Comparison of ENCODE assay signal across 2 cellular contexts in the genomic region with DNA sequence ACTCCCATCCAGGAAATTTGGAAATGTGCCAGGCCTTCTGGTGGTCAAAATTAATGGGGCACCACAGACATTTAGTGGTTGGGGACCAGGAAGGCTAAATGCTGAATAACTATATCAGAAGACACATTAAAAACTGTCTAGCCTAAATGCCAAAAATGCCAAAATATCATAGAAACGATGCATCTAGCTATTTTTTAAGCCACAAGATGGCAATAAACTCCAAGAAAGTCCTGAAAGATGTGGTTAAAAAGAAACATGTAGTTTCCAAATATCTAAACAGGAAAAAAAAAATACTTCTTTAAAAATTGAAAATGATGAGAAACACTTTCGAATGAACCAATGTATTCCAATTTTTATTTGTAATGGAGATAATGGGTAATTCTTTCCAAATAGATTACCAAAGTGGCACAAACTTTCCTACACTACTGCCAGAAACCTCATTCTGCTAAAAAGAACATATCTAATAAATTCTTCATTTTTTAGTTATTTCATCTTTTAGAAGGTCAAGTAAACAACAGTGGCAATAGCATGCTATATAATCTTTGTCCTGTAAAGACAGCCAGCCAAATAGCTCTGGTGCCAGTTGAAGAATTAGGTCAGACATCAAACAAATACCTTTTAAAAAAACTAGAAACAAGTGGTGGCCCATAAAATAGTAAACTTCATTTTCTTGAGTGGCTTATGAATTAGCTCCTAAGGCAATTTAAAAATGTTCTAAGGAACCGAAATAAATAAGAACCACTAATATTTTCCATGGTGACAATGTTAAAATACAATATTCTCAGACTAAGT.
TF ChIP-seq lines count a peak whose summit lies in the region.

No MANE protein-coding gene starts in this region.

TF ChIP-seq in SK-N-SH, 30 proteins besides CTCF, POLR2A, EP300 and RAD21:
- TF ChIP-seq, protein P1, sequence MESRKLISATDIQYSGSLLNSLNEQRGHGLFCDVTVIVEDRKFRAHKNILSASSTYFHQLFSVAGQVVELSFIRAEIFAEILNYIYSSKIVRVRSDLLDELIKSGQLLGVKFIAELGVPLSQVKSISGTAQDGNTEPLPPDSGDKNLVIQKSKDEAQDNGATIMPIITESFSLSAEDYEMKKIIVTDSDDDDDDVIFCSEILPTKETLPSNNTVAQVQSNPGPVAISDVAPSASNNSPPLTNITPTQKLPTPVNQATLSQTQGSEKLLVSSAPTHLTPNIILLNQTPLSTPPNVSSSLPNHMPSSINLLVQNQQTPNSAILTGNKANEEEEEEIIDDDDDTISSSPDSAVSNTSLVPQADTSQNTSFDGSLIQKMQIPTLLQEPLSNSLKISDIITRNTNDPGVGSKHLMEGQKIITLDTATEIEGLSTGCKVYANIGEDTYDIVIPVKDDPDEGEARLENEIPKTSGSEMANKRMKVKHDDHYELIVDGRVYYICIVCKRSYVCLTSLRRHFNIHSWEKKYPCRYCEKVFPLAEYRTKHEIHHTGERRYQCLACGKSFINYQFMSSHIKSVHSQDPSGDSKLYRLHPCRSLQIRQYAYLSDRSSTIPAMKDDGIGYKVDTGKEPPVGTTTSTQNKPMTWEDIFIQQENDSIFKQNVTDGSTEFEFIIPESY (IDR thresholded peaks at IDR 0.05; ENCODE audit: borderline replicate concordance, low read depth) = no peak
- TF ChIP-seq, protein P2, sequence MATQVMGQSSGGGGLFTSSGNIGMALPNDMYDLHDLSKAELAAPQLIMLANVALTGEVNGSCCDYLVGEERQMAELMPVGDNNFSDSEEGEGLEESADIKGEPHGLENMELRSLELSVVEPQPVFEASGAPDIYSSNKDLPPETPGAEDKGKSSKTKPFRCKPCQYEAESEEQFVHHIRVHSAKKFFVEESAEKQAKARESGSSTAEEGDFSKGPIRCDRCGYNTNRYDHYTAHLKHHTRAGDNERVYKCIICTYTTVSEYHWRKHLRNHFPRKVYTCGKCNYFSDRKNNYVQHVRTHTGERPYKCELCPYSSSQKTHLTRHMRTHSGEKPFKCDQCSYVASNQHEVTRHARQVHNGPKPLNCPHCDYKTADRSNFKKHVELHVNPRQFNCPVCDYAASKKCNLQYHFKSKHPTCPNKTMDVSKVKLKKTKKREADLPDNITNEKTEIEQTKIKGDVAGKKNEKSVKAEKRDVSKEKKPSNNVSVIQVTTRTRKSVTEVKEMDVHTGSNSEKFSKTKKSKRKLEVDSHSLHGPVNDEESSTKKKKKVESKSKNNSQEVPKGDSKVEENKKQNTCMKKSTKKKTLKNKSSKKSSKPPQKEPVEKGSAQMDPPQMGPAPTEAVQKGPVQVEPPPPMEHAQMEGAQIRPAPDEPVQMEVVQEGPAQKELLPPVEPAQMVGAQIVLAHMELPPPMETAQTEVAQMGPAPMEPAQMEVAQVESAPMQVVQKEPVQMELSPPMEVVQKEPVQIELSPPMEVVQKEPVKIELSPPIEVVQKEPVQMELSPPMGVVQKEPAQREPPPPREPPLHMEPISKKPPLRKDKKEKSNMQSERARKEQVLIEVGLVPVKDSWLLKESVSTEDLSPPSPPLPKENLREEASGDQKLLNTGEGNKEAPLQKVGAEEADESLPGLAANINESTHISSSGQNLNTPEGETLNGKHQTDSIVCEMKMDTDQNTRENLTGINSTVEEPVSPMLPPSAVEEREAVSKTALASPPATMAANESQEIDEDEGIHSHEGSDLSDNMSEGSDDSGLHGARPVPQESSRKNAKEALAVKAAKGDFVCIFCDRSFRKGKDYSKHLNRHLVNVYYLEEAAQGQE (IDR thresholded peaks at IDR 0.05; ENCODE audit: low read depth, low read length) = no peak
- TF ChIP-seq TAF1 (IDR thresholded peaks at IDR 0.05; ENCODE audit: borderline replicate concordance, low read depth, low read length) (no peak), GATA2 (CRISPR knock-in tag; IDR thresholded peaks at IDR 0.05) (no peak), FOXJ3 (CRISPR knock-in tag; IDR thresholded peaks at IDR 0.05) (no peak), TEAD4 (IDR thresholded peaks at IDR 0.05; ENCODE audit: borderline replicate concordance, insufficient read depth) (no peak), NFIC (IDR thresholded peaks at IDR 0.05; ENCODE audit: borderline replicate concordance) (0 out of 2 replicates have a peak, but pooled peaks have one; percentile 21), SMC3 (IDR thresholded peaks at IDR 0.05; ENCODE audit: low read depth, low read length) (0 out of 2 replicates have a peak, but pooled peaks have one; percentile 5), JUND (IDR thresholded peaks at IDR 0.05) (no peak), SIN3A (IDR thresholded peaks at IDR 0.05; ENCODE audit: borderline replicate concordance, low read depth, low read length) (no peak)
- TF ChIP-seq, protein P3, sequence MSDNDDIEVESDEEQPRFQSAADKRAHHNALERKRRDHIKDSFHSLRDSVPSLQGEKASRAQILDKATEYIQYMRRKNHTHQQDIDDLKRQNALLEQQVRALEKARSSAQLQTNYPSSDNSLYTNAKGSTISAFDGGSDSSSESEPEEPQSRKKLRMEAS (IDR thresholded peaks at IDR 0.05; ENCODE audit: low read depth) = no peak

TF ChIP-seq in SK-N-SH treated with all-trans-retinoic acid at 6 μM for 48 hours, 23 proteins besides CTCF, POLR2A, EP300 and RAD21 (continued from another document):
- TF ChIP-seq, protein P4, sequence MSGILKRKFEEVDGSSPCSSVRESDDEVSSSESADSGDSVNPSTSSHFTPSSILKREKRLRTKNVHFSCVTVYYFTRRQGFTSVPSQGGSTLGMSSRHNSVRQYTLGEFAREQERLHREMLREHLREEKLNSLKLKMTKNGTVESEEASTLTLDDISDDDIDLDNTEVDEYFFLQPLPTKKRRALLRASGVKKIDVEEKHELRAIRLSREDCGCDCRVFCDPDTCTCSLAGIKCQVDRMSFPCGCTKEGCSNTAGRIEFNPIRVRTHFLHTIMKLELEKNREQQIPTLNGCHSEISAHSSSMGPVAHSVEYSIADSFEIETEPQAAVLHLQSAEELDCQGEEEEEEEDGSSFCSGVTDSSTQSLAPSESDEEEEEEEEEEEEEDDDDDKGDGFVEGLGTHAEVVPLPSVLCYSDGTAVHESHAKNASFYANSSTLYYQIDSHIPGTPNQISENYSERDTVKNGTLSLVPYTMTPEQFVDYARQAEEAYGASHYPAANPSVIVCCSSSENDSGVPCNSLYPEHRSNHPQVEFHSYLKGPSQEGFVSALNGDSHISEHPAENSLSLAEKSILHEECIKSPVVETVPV (CRISPR knock-in tag; IDR thresholded peaks at IDR 0.05) = no peak
- TF ChIP-seq, protein P5, sequence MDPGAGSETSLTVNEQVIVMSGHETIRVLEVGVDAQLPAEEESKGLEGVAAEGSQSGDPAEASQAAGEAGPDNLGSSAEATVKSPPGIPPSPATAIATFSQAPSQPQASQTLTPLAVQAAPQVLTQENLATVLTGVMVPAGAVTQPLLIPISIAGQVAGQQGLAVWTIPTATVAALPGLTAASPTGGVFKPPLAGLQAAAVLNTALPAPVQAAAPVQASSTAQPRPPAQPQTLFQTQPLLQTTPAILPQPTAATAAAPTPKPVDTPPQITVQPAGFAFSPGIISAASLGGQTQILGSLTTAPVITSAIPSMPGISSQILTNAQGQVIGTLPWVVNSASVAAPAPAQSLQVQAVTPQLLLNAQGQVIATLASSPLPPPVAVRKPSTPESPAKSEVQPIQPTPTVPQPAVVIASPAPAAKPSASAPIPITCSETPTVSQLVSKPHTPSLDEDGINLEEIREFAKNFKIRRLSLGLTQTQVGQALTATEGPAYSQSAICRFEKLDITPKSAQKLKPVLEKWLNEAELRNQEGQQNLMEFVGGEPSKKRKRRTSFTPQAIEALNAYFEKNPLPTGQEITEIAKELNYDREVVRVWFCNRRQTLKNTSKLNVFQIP (CRISPR knock-in tag; IDR thresholded peaks at IDR 0.05; ENCODE audit: borderline replicate concordance, low read depth) = no peak
TF ChIP-seq in SK-N-SH treated with all-trans-retinoic acid at 6 μM for 48 hours: peak in this region for 0.
